ENCODE assay signal across 17 cellular contexts in genomic region chr3:76122007-76122406, GRCh38.
DNase-seq lines count a peak whose midpoint lies in the region; ATAC-seq and TF ChIP-seq lines count a peak whose summit lies in the region.
"Had no signal": no experiment of that assay in that cellular context is flagged by ENCODE, and none has a peak within 500 bp of the region (broad histone marks: within the 10 kb centered on the region; RNA-seq: fewer than 3 reads in every experiment).

No MANE protein-coding gene starts in this region.

- H3K4me1 ChIP-seq in upper lobe of right lung: no peaks in the 10 kb centered on the region
- H3K4me1 ChIP-seq: SJCRH30 had no signal

- H3K4me3 ChIP-seq in GM12865 (ENCODE audit: low read depth, low read length) (no peak overlapping the region), NB4 (ENCODE audit: low read depth, low read length) (no peak overlapping the region), upper lobe of right lung (no peak overlapping the region), coronary artery (no peak overlapping the region)
- H3K4me3 ChIP-seq: SJCRH30 had no signal

- TF ChIP-seq POLR2A in NB4 (IDR thresholded peaks at IDR 0.05; ENCODE audit: extremely low read depth, insufficient read length): no peak

- TF ChIP-seq CTCF in GM12865 (IDR thresholded peaks at IDR 0.05; ENCODE audit: insufficient read depth, low read depth, low read length, missing control alignments) (no peak), NB4 (IDR thresholded peaks at IDR 0.05; ENCODE audit: low read depth, low read length) (no peak), upper lobe of right lung (IDR thresholded peaks at IDR 0.05) (no peak), coronary artery (IDR thresholded peaks at IDR 0.05) (no peak)

- DNase-seq in GM12865 (ENCODE audit: low read depth) (peak; percentile 12), NB4 (ENCODE audit: low read depth) (peak; percentile 16), dedifferentiated amniotic fluid mesenchymal stem cell (ENCODE audit: extremely low spot score) (peak; percentile 30), renal cortical epithelial cell (ENCODE audit: low read depth) (peak; percentile 29), upper lobe of right lung (no peak), coronary artery (ENCODE audit: low spot score) (no peak)
- DNase-seq: activated CD8-positive, alpha-beta memory T cell treated with anti-CD3 and anti-CD28 coated beads for 24 hours; activated T-cell treated with anti-CD3 and anti-CD28 coated beads, Interleukin-2, amount 50 U/mL, for 72 hours; dermis blood vessel endothelial cell; NCI-H187; nucleus accumbens; SJCRH30; stimulated activated CD4-positive, alpha-beta T cell treated with anti-CD3 and anti-CD28 coated beads, Interleukin-2, amount 100 ng/mL, for 24 hours had no signal

- H3K9me3 ChIP-seq in upper lobe of right lung: no peaks in the 10 kb centered on the region
- H3K9me3 ChIP-seq: SJCRH30 had no signal

- H3K36me3 ChIP-seq in upper lobe of right lung: no peaks in the 10 kb centered on the region
- H3K36me3 ChIP-seq: SJCRH30 had no signal

- no peak for ATAC-seq in upper lobe of right lung
- no peak for ATAC-seq in GM19463 (IDR thresholded peaks at IDR 0.05; ENCODE audit: unreplicated experiment)
- ATAC-seq: activated naive CD4-positive, alpha-beta T cell treated with anti-CD3 and anti-CD28 coated beads, Interleukin-2, amount 50 U/mL, for 72 hours; activated T-cell treated with anti-CD3 and anti-CD28 coated beads, Interleukin-2, amount 50 U/mL, for 72 hours; sciatic nerve; WTC11 had no signal

- H3K27ac ChIP-seq in upper lobe of right lung (no peak overlapping the region), coronary artery (no peak overlapping the region)
- H3K27ac ChIP-seq: SJCRH30 had no signal

- intact Hi-C loops in upper lobe of right lung (cut with DNase I): no loop called here

- H3K27me3 ChIP-seq in upper lobe of right lung: no peaks in the 10 kb centered on the region
- H3K27me3 ChIP-seq: SJCRH30 had no signal

Comparison
In these comparisons a context has a peak if more than half of its experiments do, and no peak if none do; other contexts are left out.
1. DNase-seq: peak in GM12865 (single experiment), NB4 (single experiment), dedifferentiated amniotic fluid mesenchymal stem cell (single experiment) and renal cortical epithelial cell (single experiment); none in upper lobe of right lung (single experiment) and coronary artery (single experiment).